4 cellular contexts compared by ENCODE assay signal in the genomic region with DNA sequence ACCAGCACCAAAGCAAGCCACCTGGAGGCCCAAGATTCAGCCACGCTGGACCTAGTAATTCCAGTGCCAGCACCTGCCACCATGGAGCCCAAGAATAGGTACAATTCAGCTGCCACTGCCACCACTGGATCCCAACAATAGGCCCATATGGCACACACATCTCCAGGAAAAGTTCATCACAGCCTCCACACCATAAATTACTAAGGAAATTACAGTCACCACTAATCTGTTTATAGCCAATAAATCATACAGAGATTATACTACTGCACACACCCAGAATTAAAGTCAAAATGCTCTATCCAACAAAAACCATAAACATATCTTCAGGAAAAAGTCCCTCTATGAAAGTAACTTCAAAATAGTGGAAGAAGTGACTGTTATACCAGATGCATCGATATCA.
"Had no signal": no experiment of that assay in that cellular context is flagged by ENCODE, and none has a peak within 500 bp of the region (broad histone marks: within the 10 kb centered on the region; RNA-seq: fewer than 3 reads in every experiment).

No MANE protein-coding gene starts in this region.

- ATAC-seq: HepG2, K562 had no signal

- H3K4me3 ChIP-seq: K562 had no signal

- H3K27ac ChIP-seq: HL-60 had no signal

- DNase-seq: IMR-90 had no signal
